22 cellular contexts compared by ENCODE assay signal in the genomic region with DNA sequence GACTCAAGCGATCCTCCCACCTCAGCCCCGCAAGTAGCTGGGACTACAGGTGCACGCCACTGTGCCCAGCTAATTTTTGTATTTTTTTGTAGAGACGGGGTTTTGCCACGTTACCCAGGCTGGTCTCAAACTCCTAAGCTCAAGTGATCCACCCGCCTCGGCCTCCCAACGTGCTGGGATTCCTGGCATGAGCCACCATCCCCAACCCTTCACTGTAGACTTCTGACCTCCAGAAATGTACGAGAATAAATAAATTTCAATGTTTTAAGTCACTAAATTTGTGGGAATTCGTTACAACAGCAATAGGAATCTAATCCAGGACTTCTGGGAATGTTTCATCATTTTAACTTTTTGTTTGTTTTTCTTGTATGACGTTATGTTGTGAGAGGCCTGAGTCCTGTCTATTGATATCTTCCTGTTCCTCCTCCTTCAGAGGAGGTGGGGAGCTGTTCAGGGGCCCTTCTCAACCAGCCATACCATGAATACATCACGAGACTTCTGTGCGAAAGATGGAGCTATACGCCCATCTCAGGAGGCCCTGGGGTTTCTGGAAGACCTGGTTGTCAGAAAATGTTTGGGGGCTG. TPM values are rescaled to one million over a fixed set of nuclear protein-coding genes. Genes with fewer than 3 reads are reported as not detected.
A peak's percentile ranks its signal among the peaks of the same experiment; 100 is the strongest.
DNase-seq lines count a peak whose midpoint lies in the region; ATAC-seq and TF ChIP-seq lines count a peak whose summit lies in the region.
"Had no signal": no experiment of that assay in that cellular context is flagged by ENCODE, and none has a peak within 500 bp of the region (broad histone marks: within the 10 kb centered on the region; RNA-seq: fewer than 3 reads in every experiment).

No MANE protein-coding gene starts in this region.

- peaks cover 7 to 42% (median 31%) of the 10 kb centered on the region in 10 experiments for H3K4me1 ChIP-seq in BLaER1 treated with 17β-estradiol and CSF1 and Interleukin-3, amounts not matched to agents 10 nM and 100 nM
- peaks cover 40% of the 10 kb centered on the region for H3K4me1 ChIP-seq in adipocyte (ENCODE audit: control insufficient read depth, insufficient read depth, low read length)
- H3K4me1 ChIP-seq: upper lobe of right lung had no signal

- no peak overlapping the region for H3K27ac ChIP-seq in BLaER1 treated with 17β-estradiol and CSF1 and Interleukin-3, amounts not matched to agents 10 nM and 100 nM
- H3K27ac ChIP-seq: upper lobe of right lung had no signal

- DNase-seq in adipocyte (ENCODE audit: low read depth) = peak; percentile 91
- peak; percentile 98 for DNase-seq in fibroblast of peridontal ligament (ENCODE audit: extremely low read depth)
- DNase-seq in sciatic nerve (ENCODE audit: low spot score) = no peak
- DNase-seq in GM13977 (ENCODE audit: low spot score) = no peak
- no peak for DNase-seq in NCI-H748 (lab: John Stamatoyannopoulos, UW; ENCODE audit: unreplicated experiment)
- no peak for DNase-seq in stimulated activated naive CD4-positive, alpha-beta T cell (lab: John Stamatoyannopoulos, UW)
- no peak for DNase-seq in SHP77 (lab: John Stamatoyannopoulos, UW)
- DNase-seq: activated CD4-positive, CD25-positive, alpha-beta regulatory T cell treated with anti-CD3 and anti-CD28 coated beads, Interleukin-2, amount 50 U/mL, for 72 hours; activated naive CD8-positive, alpha-beta T cell treated with anti-CD3 and anti-CD28 coated beads, Interleukin-2, amount 10 ng/mL, durations not matched to agents 7 days and 5 days; CD4-positive, alpha-beta T cell; islet precursor cell; NCI-H146; NCI-H526; upper lobe of right lung had no signal

- no peak overlapping the region for H3K9ac ChIP-seq in BLaER1 treated with 17β-estradiol and CSF1 and Interleukin-3, amounts not matched to agents 10 nM and 100 nM
- H3K9ac ChIP-seq in adipocyte (ENCODE audit: low read length) = peak overlapping the region; percentile 43

- no peaks in the 10 kb centered on the region for H3K27me3 ChIP-seq in BLaER1 treated with 17β-estradiol and CSF1 and Interleukin-3, amounts not matched to agents 10 nM and 100 nM
- no peaks in the 10 kb centered on the region for H3K27me3 ChIP-seq in adipocyte (replicated peaks; ENCODE audit: control insufficient read depth, insufficient read depth, low read length)
- H3K27me3 ChIP-seq: upper lobe of right lung had no signal

- no peaks in the 10 kb centered on the region for H4K20me1 ChIP-seq in BLaER1 treated with 17β-estradiol and CSF1 and Interleukin-3, amounts not matched to agents 10 nM and 100 nM

- no peaks in the 10 kb centered on the region for H3K36me3 ChIP-seq in BLaER1 treated with 17β-estradiol and CSF1 and Interleukin-3, amounts not matched to agents 10 nM and 100 nM
- no peaks in the 10 kb centered on the region for H3K36me3 ChIP-seq in adipocyte (ENCODE audit: control insufficient read depth, insufficient read depth, low read length, severe bottlenecking)
- H3K36me3 ChIP-seq: upper lobe of right lung had no signal

- ATAC-seq in sciatic nerve = peak; percentile 67
- ATAC-seq: K562 had no signal

- no peaks in the 10 kb centered on the region for H3K9me3 ChIP-seq in BLaER1 treated with 17β-estradiol and CSF1 and Interleukin-3, amounts not matched to agents 10 nM and 100 nM (replicated peaks in 1 of 11)
- no peaks in the 10 kb centered on the region for H3K9me3 ChIP-seq in adipocyte (ENCODE audit: control insufficient read depth, low read length)
- H3K9me3 ChIP-seq: upper lobe of right lung had no signal

- intact Hi-C loops in sciatic nerve (cut with DNase I) = no loop called here

- no peak overlapping the region for H3K4me3 ChIP-seq in BLaER1 treated with 17β-estradiol and CSF1 and Interleukin-3, amounts not matched to agents 10 nM and 100 nM
- no peak overlapping the region for H3K4me3 ChIP-seq in adipocyte (ENCODE audit: low read length)
- H3K4me3 ChIP-seq: K562, upper lobe of right lung had no signal

- peak overlapping the region in 8 of 11 experiments; percentile 7 to 54 (median 38); a peak in 13 of 22 replicates for H3K4me2 ChIP-seq in BLaER1 treated with 17β-estradiol and CSF1 and Interleukin-3, amounts not matched to agents 10 nM and 100 nM

- no peak for TF ChIP-seq CTCF in GM13977 (IDR thresholded peaks at IDR 0.05; ENCODE audit: extremely low read depth, insufficient read depth, missing control alignments)

- in situ Hi-C loops in GM13977 (cut with MboI; ENCODE audit: low pct_unique_long_range_greater_than_20kb, low sequenced_read_pairs, unreplicated experiment) = no loop called here

RNA-seq across cellular contexts. Expression of gene TEX44, which starts 40.0 kb away (rescaled TPM):
- not detected for total RNA-seq in sciatic nerve
- total RNA-seq: activated naive CD8-positive, alpha-beta T cell treated with anti-CD3 and anti-CD28 coated beads, Interleukin-2, amount 10 ng/mL, durations not matched to agents 7 days and 5 days; CD4-positive, alpha-beta T cell; dermis microvascular lymphatic vessel endothelial cell; G401; glomerular endothelial cell; K562; mucosa of gallbladder; progenitor cell of endocrine pancreas; RPMI7951; upper lobe of right lung had no signal

Comparison
In these comparisons a context has a peak if more than half of its experiments do, and no peak if none do; other contexts are left out.
1. DNase-seq: peak in adipocyte (single experiment) and fibroblast of peridontal ligament (single experiment); none in sciatic nerve (single experiment), GM13977 (single experiment), NCI-H748 (single experiment), stimulated activated naive CD4-positive, alpha-beta T cell (0 of 6) and SHP77 (0 of 2).